In the genomic region with DNA sequence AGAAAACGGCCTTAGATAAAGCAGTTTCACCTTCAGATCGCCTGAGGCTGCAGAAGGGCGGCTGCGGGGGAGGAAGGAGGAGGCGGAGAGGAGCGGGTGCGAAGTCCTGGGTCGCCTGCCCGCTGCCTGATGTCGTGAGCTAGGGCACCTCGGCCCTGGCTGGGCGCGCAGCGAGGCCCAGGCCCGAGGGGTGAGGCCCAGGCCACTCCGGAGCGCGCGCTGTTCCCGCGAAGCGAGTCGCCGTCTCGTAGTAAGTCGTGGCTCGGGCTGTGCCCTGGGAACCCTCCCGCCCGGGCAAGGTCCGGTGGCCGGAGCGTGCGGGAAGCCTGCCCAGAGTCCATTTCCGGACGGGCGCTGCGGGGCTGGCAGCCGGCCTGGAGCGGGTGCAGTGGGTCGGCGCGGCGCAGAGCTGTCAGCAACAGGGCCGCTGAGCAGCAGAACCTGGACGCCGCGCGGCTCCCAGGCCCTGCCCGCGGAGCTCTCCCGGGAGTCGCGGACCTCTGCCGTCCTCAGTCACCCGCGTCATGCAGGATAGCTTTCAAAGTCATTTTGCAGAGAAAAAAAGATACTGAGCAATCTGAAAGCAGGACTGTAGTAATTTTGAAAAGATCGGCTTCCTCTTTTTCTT, we compare ENCODE assay signal across 1 cellular context.
A peak's percentile ranks its signal among the peaks of the same experiment; 100 is the strongest.
TF ChIP-seq lines count a peak whose summit lies in the region.

No MANE protein-coding gene starts in this region.

TF ChIP-seq in HepG2, 621 proteins besides CTCF, POLR2A, EP300 and RAD21 (continued from another document and continues in another):
- TF ChIP-seq, protein P1, sequence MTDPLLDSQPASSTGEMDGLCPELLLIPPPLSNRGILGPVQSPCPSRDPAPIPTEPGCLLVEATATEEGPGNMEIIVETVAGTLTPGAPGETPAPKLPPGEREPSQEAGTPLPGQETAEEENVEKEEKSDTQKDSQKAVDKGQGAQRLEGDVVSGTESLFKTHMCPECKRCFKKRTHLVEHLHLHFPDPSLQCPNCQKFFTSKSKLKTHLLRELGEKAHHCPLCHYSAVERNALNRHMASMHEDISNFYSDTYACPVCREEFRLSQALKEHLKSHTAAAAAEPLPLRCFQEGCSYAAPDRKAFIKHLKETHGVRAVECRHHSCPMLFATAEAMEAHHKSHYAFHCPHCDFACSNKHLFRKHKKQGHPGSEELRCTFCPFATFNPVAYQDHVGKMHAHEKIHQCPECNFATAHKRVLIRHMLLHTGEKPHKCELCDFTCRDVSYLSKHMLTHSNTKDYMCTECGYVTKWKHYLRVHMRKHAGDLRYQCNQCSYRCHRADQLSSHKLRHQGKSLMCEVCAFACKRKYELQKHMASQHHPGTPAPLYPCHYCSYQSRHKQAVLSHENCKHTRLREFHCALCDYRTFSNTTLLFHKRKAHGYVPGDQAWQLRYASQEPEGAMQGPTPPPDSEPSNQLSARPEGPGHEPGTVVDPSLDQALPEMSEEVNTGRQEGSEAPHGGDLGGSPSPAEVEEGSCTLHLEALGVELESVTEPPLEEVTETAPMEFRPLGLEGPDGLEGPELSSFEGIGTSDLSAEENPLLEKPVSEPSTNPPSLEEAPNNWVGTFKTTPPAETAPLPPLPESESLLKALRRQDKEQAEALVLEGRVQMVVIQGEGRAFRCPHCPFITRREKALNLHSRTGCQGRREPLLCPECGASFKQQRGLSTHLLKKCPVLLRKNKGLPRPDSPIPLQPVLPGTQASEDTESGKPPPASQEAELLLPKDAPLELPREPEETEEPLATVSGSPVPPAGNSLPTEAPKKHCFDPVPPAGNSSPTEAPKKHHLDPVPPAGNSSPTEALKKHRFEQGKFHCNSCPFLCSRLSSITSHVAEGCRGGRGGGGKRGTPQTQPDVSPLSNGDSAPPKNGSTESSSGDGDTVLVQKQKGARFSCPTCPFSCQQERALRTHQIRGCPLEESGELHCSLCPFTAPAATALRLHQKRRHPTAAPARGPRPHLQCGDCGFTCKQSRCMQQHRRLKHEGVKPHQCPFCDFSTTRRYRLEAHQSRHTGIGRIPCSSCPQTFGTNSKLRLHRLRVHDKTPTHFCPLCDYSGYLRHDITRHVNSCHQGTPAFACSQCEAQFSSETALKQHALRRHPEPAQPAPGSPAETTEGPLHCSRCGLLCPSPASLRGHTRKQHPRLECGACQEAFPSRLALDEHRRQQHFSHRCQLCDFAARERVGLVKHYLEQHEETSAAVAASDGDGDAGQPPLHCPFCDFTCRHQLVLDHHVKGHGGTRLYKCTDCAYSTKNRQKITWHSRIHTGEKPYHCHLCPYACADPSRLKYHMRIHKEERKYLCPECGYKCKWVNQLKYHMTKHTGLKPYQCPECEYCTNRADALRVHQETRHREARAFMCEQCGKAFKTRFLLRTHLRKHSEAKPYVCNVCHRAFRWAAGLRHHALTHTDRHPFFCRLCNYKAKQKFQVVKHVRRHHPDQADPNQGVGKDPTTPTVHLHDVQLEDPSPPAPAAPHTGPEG (CRISPR knock-in tag; IDR thresholded peaks at IDR 0.05) = peak; percentile 89
- TF ChIP-seq, protein P2, sequence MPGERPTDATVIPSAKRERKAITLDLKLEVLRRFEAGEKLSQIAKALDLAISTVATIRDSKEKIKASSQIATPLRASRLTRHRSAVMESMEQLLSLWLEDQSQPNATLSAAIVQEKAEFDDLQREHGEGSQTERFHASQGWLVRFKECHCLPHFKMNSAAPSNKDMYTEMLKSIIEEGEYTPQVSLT (CRISPR knock-in tag; IDR thresholded peaks at IDR 0.05; ENCODE audit: borderline replicate concordance, low read depth) = no peak
- TF ChIP-seq SOX5 (CRISPR knock-in tag; IDR thresholded peaks at IDR 0.05; ENCODE audit: borderline replicate concordance) (no peak), ZNF773 (CRISPR knock-in tag; IDR thresholded peaks at IDR 0.05; ENCODE audit: borderline replicate concordance) (no peak), NONO (IDR thresholded peaks at IDR 0.05) (no peak), NONO (CRISPR knock-in tag; conservative IDR thresholded peaks at IDR 0.05) (peak; percentile 72), PHF21A (CRISPR knock-in tag; IDR thresholded peaks at IDR 0.05) (peak; percentile 73), ZNF510 (CRISPR knock-in tag; IDR thresholded peaks at IDR 0.05; ENCODE audit: low read depth) (no peak), FOXO1 (CRISPR knock-in tag; IDR thresholded peaks at IDR 0.05) (no peak; the same call in 1 of the 2 replicates), FOXM1 (CRISPR knock-in tag; IDR thresholded peaks at IDR 0.05) (no peak), MTF1 (CRISPR knock-in tag; IDR thresholded peaks at IDR 0.05) (no peak), ZNF674 (CRISPR knock-in tag; IDR thresholded peaks at IDR 0.05; ENCODE audit: low read depth) (no peak), ATF7 (IDR thresholded peaks at IDR 0.05) (no peak), ATF7 (CRISPR knock-in tag; IDR thresholded peaks at IDR 0.05) (no peak), ZNF205 (CRISPR knock-in tag; IDR thresholded peaks at IDR 0.05) (peak; percentile 78; the same call in 1 of the 2 replicates), SIX1 (CRISPR knock-in tag; IDR thresholded peaks at IDR 0.05; ENCODE audit: borderline replicate concordance) (no peak), RXRB (CRISPR knock-in tag; IDR thresholded peaks at IDR 0.05; ENCODE audit: borderline replicate concordance) (no peak), ZFP82 (CRISPR knock-in tag; IDR thresholded peaks at IDR 0.05; ENCODE audit: borderline replicate concordance) (0 out of 2 replicates have a peak, but pooled peaks have one; percentile 64), PHF8 (CRISPR knock-in tag; IDR thresholded peaks at IDR 0.05) (peak; percentile 82), GMEB2 (CRISPR knock-in tag; IDR thresholded peaks at IDR 0.05; ENCODE audit: low read depth) (no peak), ZNF605 (CRISPR knock-in tag; IDR thresholded peaks at IDR 0.05) (peak; percentile 65), NR2F1 (CRISPR knock-in tag; IDR thresholded peaks at IDR 0.05) (no peak), ZNF326 (CRISPR knock-in tag; IDR thresholded peaks at IDR 0.05; ENCODE audit: borderline replicate concordance) (no peak), NFAT5 (CRISPR knock-in tag; IDR thresholded peaks at IDR 0.05) (no peak), HNRNPL (IDR thresholded peaks at IDR 0.05; ENCODE audit: low read depth, low read length) (peak; percentile 80; the same call in 1 of the 2 replicates), THAP8 (CRISPR knock-in tag; IDR thresholded peaks at IDR 0.05; ENCODE audit: borderline replicate concordance) (0 out of 2 replicates have a peak, but pooled peaks have one; percentile 39), FLYWCH1 (CRISPR knock-in tag; IDR thresholded peaks at IDR 0.05) (0 out of 2 replicates have a peak, but pooled peaks have one; percentile 70), TFE3 (CRISPR knock-in tag; IDR thresholded peaks at IDR 0.05) (peak; percentile 32), SPEN (CRISPR knock-in tag; IDR thresholded peaks at IDR 0.05; ENCODE audit: low read depth) (peak; percentile 84), RBM22 (optimal IDR thresholded peaks at IDR 0.05; ENCODE audit: low read length) (no peak), DDIT3 (CRISPR knock-in tag; IDR thresholded peaks at IDR 0.05) (no peak), ARNT (IDR thresholded peaks at IDR 0.05) (no peak), ZNF263 (CRISPR knock-in tag; IDR thresholded peaks at IDR 0.05) (peak; percentile 61; the same call in 1 of the 2 replicates), RBFOX2 (IDR thresholded peaks at IDR 0.05; ENCODE audit: low read depth, low read length) (peak; percentile 78), CCAR2 (optimal IDR thresholded peaks at IDR 0.05; ENCODE audit: low read depth, low read length) (no peak), ZZZ3 (CRISPR knock-in tag; IDR thresholded peaks at IDR 0.05; ENCODE audit: borderline replicate concordance) (peak; percentile 86; the same call in 1 of the 2 replicates), FOXK2 (IDR thresholded peaks at IDR 0.05) (no peak)
- TF ChIP-seq, protein P3, sequence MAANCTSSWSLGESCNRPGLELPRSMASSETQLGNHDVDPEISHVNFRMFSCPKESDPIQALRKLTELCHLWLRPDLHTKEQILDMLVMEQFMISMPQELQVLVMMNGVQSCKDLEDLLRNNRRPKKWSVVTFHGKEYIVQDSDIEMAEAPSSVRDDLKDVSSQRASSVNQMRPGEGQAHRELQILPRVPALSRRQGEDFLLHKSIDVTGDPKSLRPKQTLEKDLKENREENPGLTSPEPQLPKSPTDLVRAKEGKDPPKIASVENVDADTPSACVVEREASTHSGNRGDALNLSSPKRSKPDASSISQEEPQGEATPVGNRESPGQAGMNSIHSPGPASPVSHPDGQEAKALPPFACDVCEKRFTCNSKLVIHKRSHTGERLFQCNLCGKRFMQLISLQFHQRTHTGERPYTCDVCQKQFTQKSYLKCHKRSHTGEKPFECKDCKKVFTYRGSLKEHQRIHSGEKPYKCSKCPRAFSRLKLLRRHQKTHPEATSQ (CRISPR knock-in tag; IDR thresholded peaks at IDR 0.05; ENCODE audit: borderline replicate concordance) = no peak
- TF ChIP-seq, protein P4, sequence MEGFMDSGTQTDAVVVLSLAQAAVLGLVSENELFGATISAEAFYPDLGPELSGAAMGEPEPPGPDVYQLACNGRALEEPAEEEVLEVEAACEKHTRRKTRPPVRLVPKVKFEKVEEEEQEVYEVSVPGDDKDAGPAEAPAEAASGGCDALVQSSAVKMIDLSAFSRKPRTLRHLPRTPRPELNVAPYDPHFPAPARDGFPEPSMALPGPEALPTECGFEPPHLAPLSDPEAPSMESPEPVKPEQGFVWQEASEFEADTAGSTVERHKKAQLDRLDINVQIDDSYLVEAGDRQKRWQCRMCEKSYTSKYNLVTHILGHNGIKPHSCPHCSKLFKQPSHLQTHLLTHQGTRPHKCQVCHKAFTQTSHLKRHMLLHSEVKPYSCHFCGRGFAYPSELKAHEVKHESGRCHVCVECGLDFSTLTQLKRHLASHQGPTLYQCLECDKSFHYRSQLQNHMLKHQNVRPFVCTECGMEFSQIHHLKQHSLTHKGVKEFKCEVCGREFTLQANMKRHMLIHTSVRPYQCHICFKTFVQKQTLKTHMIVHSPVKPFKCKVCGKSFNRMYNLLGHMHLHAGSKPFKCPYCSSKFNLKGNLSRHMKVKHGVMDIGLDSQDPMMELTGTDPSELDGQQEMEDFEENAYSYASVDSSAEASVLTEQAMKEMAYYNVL (CRISPR knock-in tag; IDR thresholded peaks at IDR 0.05; ENCODE audit: borderline replicate concordance) = peak; percentile 89
